Comparison of ENCODE assay signal across 26 cellular contexts in genomic region chr1:194825382-194825781, GRCh38.
A peak's percentile ranks its signal among the peaks of the same experiment; 100 is the strongest.
DNase-seq lines count a peak whose midpoint lies in the region; ATAC-seq and TF ChIP-seq lines count a peak whose summit lies in the region.
"Had no signal": no experiment of that assay in that cellular context is flagged by ENCODE, and none has a peak within 500 bp of the region (broad histone marks: within the 10 kb centered on the region; RNA-seq: fewer than 3 reads in every experiment).

No MANE protein-coding gene starts in this region.

- peak; percentile 40 for TF ChIP-seq CTCF in AG04450 (IDR thresholded peaks at IDR 0.05; ENCODE audit: low read depth, low read length)
- peak; percentile 43; the same call in 1 of the 2 replicates for TF ChIP-seq CTCF in KMS-11 (conservative IDR thresholded peaks at IDR 0.05; ENCODE audit: low read depth, low read length)
- TF ChIP-seq CTCF in mesothelial cell of epicardium (IDR thresholded peaks at IDR 0.05; ENCODE audit: unreplicated experiment) = peak; percentile 37

- no peaks in the 10 kb centered on the region for H3K27me3 ChIP-seq in AG04450 (ENCODE audit: control insufficient read depth, insufficient read depth, low read length)
- H3K27me3 ChIP-seq in KMS-11 (ENCODE audit: insufficient read depth, low read depth) = no peaks in the 10 kb centered on the region
- H3K27me3 ChIP-seq: Peyer's patch, SJCRH30, vagina had no signal

- H3K4me1 Mint-ChIP-seq in mesothelial cell of epicardium = peaks cover 11% of the 10 kb centered on the region

- H4K20me1 ChIP-seq in KMS-11 (ENCODE audit: insufficient read depth) = no peaks in the 10 kb centered on the region

- no peak overlapping the region for H3K4me3 ChIP-seq in AG04450 (ENCODE audit: low read depth, low read length)
- H3K4me3 ChIP-seq in KMS-11 (IDR thresholded peaks at IDR 0.05; ENCODE audit: insufficient read depth, low read depth, low read length) = no peak overlapping the region
- H3K4me3 ChIP-seq: Peyer's patch, SJCRH30, vagina had no signal

- H3K9me3 ChIP-seq in AG04450 (ENCODE audit: control insufficient read depth, insufficient read depth, low read length) = no peaks in the 10 kb centered on the region
- H3K9me3 ChIP-seq: Peyer's patch, SJCRH30, vagina had no signal

- no peaks in the 10 kb centered on the region for H3K79me2 ChIP-seq in KMS-11 (ENCODE audit: insufficient read depth, low read depth)

- H3K9me3 Mint-ChIP-seq in mesothelial cell of epicardium = no peaks in the 10 kb centered on the region
- H3K9me3 Mint-ChIP-seq: activated CD4-positive, alpha-beta memory T cell treated with anti-CD3 and anti-CD28 coated beads for 36 hours; activated naive CD4-positive, alpha-beta T cell treated with anti-CD3 and anti-CD28 coated beads, Interleukin-2, amount 50 U/mL, for 72 hours; CD8-positive, alpha-beta T cell; memory B cell; stimulated activated naive CD8-positive, alpha-beta T cell treated with anti-CD3 and anti-CD28 coated beads, Interleukin-15, Interleukin-2, amounts not matched to agents 100 ng/mL and 50 ng/mL, for 24 hours had no signal

- CTCF ChIA-PET in AG04450 (lab: Charles Lee) = interaction anchor here (0.7 kb wide), 1 partner anchor 14 kb away, joined by 4 read pairs; no protein-coding TSS in a partner anchor

- H3K27ac Mint-ChIP-seq in mesothelial cell of epicardium = no peak overlapping the region
- H3K27ac Mint-ChIP-seq: activated CD4-positive, alpha-beta memory T cell treated with anti-CD3 and anti-CD28 coated beads for 36 hours; activated naive CD4-positive, alpha-beta T cell treated with anti-CD3 and anti-CD28 coated beads, Interleukin-2, amount 50 U/mL, for 72 hours; CD8-positive, alpha-beta T cell; memory B cell; stimulated activated naive CD8-positive, alpha-beta T cell treated with anti-CD3 and anti-CD28 coated beads, Interleukin-15, Interleukin-2, amounts not matched to agents 100 ng/mL and 50 ng/mL, for 24 hours had no signal

- DNase-seq in AG04450 (ENCODE audit: low read depth, low spot score) (no peak), mesothelial cell of epicardium (ENCODE audit: low spot score in 2 of 2, unreplicated experiment in 2 of 2) (no peak), NCI-H1930 (lab: John Stamatoyannopoulos, UW) (no peak), middle frontal gyrus (ENCODE audit: extremely low spot score, low spot score) (no peak), NCI-H1417 treated with DMSO at 0.1 percent for 48 hours (lab: John Stamatoyannopoulos, UW) (no peak)
- DNase-seq: activated CD4-positive, alpha-beta memory T cell treated with anti-CD3 and anti-CD28 coated beads for 36 hours; activated CD8-positive, alpha-beta memory T cell treated with anti-CD3 and anti-CD28 coated beads, Interleukin-2, amount 50 U/mL, for 48 hours; AML-193; aorta; caudate nucleus; CD8-positive, alpha-beta T cell; DMS153; KG1; NCI-H1436 treated with DMSO at 0.1 percent for 48 hours; NCI-H2171; NCI-H510A; Peyer's patch; SJCRH30 had no signal

- no peak overlapping the region for H3K9ac ChIP-seq in KMS-11

- no peak overlapping the region for H2AFZ ChIP-seq in KMS-11 (ENCODE audit: low read depth)

- no peaks in the 10 kb centered on the region for H3K36me3 Mint-ChIP-seq in mesothelial cell of epicardium
- H3K36me3 Mint-ChIP-seq: activated CD4-positive, alpha-beta memory T cell treated with anti-CD3 and anti-CD28 coated beads for 36 hours; activated naive CD4-positive, alpha-beta T cell treated with anti-CD3 and anti-CD28 coated beads, Interleukin-2, amount 50 U/mL, for 72 hours; CD8-positive, alpha-beta T cell; memory B cell had no signal

- no peak overlapping the region for H3K4me2 ChIP-seq in KMS-11

- ATAC-seq in SK-N-SH treated with all-trans-retinoic acid at 6 μM for 48 hours = peak; percentile 70
- ATAC-seq in HG02678 (IDR thresholded peaks at IDR 0.05; ENCODE audit: unreplicated experiment) = no peak
- ATAC-seq: activated naive CD4-positive, alpha-beta T cell treated with anti-CD3 and anti-CD28 coated beads, Interleukin-2, amount 50 U/mL, for 72 hours; CD8-positive, alpha-beta T cell; left lobe of liver had no signal

- H3K27me3 Mint-ChIP-seq in mesothelial cell of epicardium (ENCODE audit: low read depth) = no peaks in the 10 kb centered on the region
- H3K27me3 Mint-ChIP-seq: activated CD4-positive, alpha-beta memory T cell treated with anti-CD3 and anti-CD28 coated beads for 36 hours; memory B cell; stimulated activated naive CD8-positive, alpha-beta T cell treated with anti-CD3 and anti-CD28 coated beads, Interleukin-15, Interleukin-2, amounts not matched to agents 100 ng/mL and 50 ng/mL, for 24 hours had no signal

- H3K4me3 Mint-ChIP-seq in mesothelial cell of epicardium = no peak overlapping the region
- H3K4me3 Mint-ChIP-seq: activated CD4-positive, alpha-beta memory T cell treated with anti-CD3 and anti-CD28 coated beads for 36 hours; CD8-positive, alpha-beta T cell; memory B cell; stimulated activated naive CD8-positive, alpha-beta T cell treated with anti-CD3 and anti-CD28 coated beads, Interleukin-15, Interleukin-2, amounts not matched to agents 100 ng/mL and 50 ng/mL, for 24 hours had no signal

- POLR2A ChIA-PET in AG04450 (lab: Yijun Ruan, JAX) = no interaction called here

- H3K27ac ChIP-seq in AG04450 (ENCODE audit: low read depth, low read length) = no peak overlapping the region
- no peak overlapping the region for H3K27ac ChIP-seq in KMS-11
- H3K27ac ChIP-seq: Peyer's patch, SJCRH30, vagina had no signal

- peaks cover 47% of the 10 kb centered on the region for H3K4me1 ChIP-seq in KMS-11 (ENCODE audit: low read depth, poor library complexity, severe bottlenecking)
- H3K4me1 ChIP-seq: Peyer's patch, SJCRH30, vagina had no signal

- no peaks in the 10 kb centered on the region for H3K36me3 ChIP-seq in KMS-11 (ENCODE audit: insufficient read depth)
- H3K36me3 ChIP-seq: Peyer's patch, SJCRH30, vagina had no signal

TF ChIP-seq in SK-N-SH treated with all-trans-retinoic acid at 6 μM for 48 hours, 23 proteins besides CTCF, POLR2A, EP300 and RAD21:
- TF ChIP-seq POU6F1 (CRISPR knock-in tag; IDR thresholded peaks at IDR 0.05; ENCODE audit: borderline replicate concordance, low read depth) (no peak), GLIS3 (CRISPR knock-in tag; IDR thresholded peaks at IDR 0.05) (no peak), ZNF565 (CRISPR knock-in tag; conservative IDR thresholded peaks at IDR 0.05; ENCODE audit: low read depth) (no peak), ESRRG (CRISPR knock-in tag; IDR thresholded peaks at IDR 0.05) (no peak), ZNF70 (CRISPR knock-in tag; IDR thresholded peaks at IDR 0.05) (no peak), TOX (CRISPR knock-in tag; IDR thresholded peaks at IDR 0.05; ENCODE audit: borderline replicate concordance) (no peak), ZC3H10 (CRISPR knock-in tag; IDR thresholded peaks at IDR 0.05) (no peak), ZNF8 (CRISPR knock-in tag; IDR thresholded peaks at IDR 0.05) (no peak), PATZ1 (CRISPR knock-in tag; IDR thresholded peaks at IDR 0.05; ENCODE audit: borderline replicate concordance) (no peak), TCF4 (CRISPR knock-in tag; IDR thresholded peaks at IDR 0.05; ENCODE audit: borderline replicate concordance) (no peak), PPARA (CRISPR knock-in tag; IDR thresholded peaks at IDR 0.05; ENCODE audit: borderline replicate concordance) (no peak), ZFP30 (CRISPR knock-in tag; IDR thresholded peaks at IDR 0.05) (no peak), ARNTL (CRISPR knock-in tag; IDR thresholded peaks at IDR 0.05; ENCODE audit: borderline replicate concordance, low read depth) (no peak), OSR1 (CRISPR knock-in tag; IDR thresholded peaks at IDR 0.05) (no peak), ISL1 (CRISPR knock-in tag; IDR thresholded peaks at IDR 0.05) (no peak), CSRNP3 (CRISPR knock-in tag; IDR thresholded peaks at IDR 0.05) (no peak)
